In genomic region chr12:12725956-12726542, GRCh38 we compare ENCODE assay signal across 8 cellular contexts. TPM values are rescaled to one million over a fixed set of nuclear protein-coding genes. Genes with fewer than 3 reads are reported as not detected.
DNase-seq lines count a peak whose midpoint lies in the region; ATAC-seq and TF ChIP-seq lines count a peak whose summit lies in the region.

No MANE protein-coding gene starts in this region.

- peak overlapping the region; percentile 97 for H3K4me2 ChIP-seq in mesenchymal stem cell (ENCODE audit: low read length, poor library complexity, severe bottlenecking)

- 1 to 2% methylated on average over 25 to 26 of the region's 26 CpGs for WGBS in body of pancreas, 2 donors
- 2% methylated on average over 15 of the region's 26 CpGs for WGBS in mesenchymal stem cell

- TF ChIP-seq CTCF in 22Rv1 (IDR thresholded peaks at IDR 0.05), result no peak
- no peak for TF ChIP-seq CTCF in HEK293 (tag by site-specific recombination; IDR thresholded peaks at IDR 0.05)
- TF ChIP-seq CTCF in body of pancreas (IDR thresholded peaks at IDR 0.05), result no peak

- peak overlapping the region in 1 of 2 experiments; percentile 78 for H3K18ac ChIP-seq in mesenchymal stem cell (ENCODE audit: low read depth in 1 of 2, low read length in 2 of 2)

- H3K9ac ChIP-seq in mesenchymal stem cell (ENCODE audit: low read length), result peak overlapping the region; percentile 97

- H3K9me3 ChIP-seq in HEK293 (ENCODE audit: control insufficient read depth, insufficient read depth, low read depth, low read length), result no peaks in the 10 kb centered on the region
- H3K9me3 ChIP-seq in body of pancreas, result no peaks in the 10 kb centered on the region
- no peaks in the 10 kb centered on the region for H3K9me3 ChIP-seq in mesenchymal stem cell (ENCODE audit: control insufficient read depth, low read length)

- H3K79me1 ChIP-seq in mesenchymal stem cell (replicated peaks; ENCODE audit: low read length, poor library complexity, severe bottlenecking), result peaks cover 14% of the 10 kb centered on the region

- H4K8ac ChIP-seq in mesenchymal stem cell (ENCODE audit: low read length), result no peak overlapping the region

- H3K27ac ChIP-seq in 22Rv1 (peak overlapping the region; percentile 100), HEK293 (ENCODE audit: extremely low read depth, low read depth, low read length) (peak overlapping the region; percentile 100), body of pancreas (peak overlapping the region; percentile 79 to 100 (median 96)), mesenchymal stem cell (ENCODE audit: low read length, poor library complexity, severe bottlenecking) (peak overlapping the region; percentile 73)

- H2BK5ac ChIP-seq in mesenchymal stem cell (ENCODE audit: low read depth, low read length, poor library complexity, severe bottlenecking), result peak overlapping the region; percentile 15

- intact Hi-C loops in body of pancreas (cut with DNase I), result no loop called here

- peak overlapping the region; percentile 84 for H3K4me3 ChIP-seq in HEK293 (ENCODE audit: low read depth, low read length)
- H3K4me3 ChIP-seq in body of pancreas, result peak overlapping the region in 1 of 2 donors; percentile 73
- H3K4me3 ChIP-seq in mesenchymal stem cell (ENCODE audit: insufficient read depth in 1 of 2, low read depth in 1 of 2, low read length in 2 of 2), result peak overlapping the region; percentile 81 to 85

- H3K4me1 ChIP-seq in HEK293 (ENCODE audit: control insufficient read depth, insufficient read depth, low read length) (peaks cover 17% of the 10 kb centered on the region), body of pancreas (peaks cover 26% of the 10 kb centered on the region), mesenchymal stem cell (ENCODE audit: control insufficient read depth, insufficient read depth, low read depth, low read length) (peaks cover 9% of the 10 kb centered on the region)

- H3K27me3 ChIP-seq in body of pancreas (no peaks in the 10 kb centered on the region), mesenchymal stem cell (ENCODE audit: control insufficient read depth in 1 of 2, insufficient read depth in 1 of 2, low read length in 2 of 2) (no peaks in the 10 kb centered on the region)

- H3K23ac ChIP-seq in mesenchymal stem cell (ENCODE audit: low read length in 2 of 2), result no peak overlapping the region

- POLR2A ChIA-PET in HEK293 (lab: Yijun Ruan, JAX), result interaction anchor here (0.6 to 5.4 kb wide), 18 partner anchors 10 to 459 kb away, joined by 3 to 55 read pairs (median 4); partner anchors contain the start of genes BORCS5, CDKN1B, DUSP16 and GPRC5A

- H2AFZ ChIP-seq in mesenchymal stem cell (ENCODE audit: low read depth, low read length), result peak overlapping the region; percentile 96

- peak overlapping the region in 1 of 2 experiments; percentile 84 for H2BK12ac ChIP-seq in mesenchymal stem cell (ENCODE audit: low read length in 2 of 2)

- H3K4ac ChIP-seq in mesenchymal stem cell (ENCODE audit: low read depth in 1 of 2, low read length in 2 of 2), result peak overlapping the region; percentile 35 to 75

- no peak overlapping the region for H2BK120ac ChIP-seq in mesenchymal stem cell (ENCODE audit: low read depth, low read length)

- H3K14ac ChIP-seq in mesenchymal stem cell (ENCODE audit: low read length in 2 of 2), result peak overlapping the region in 1 of 2 experiments; percentile 71

- H2BK15ac ChIP-seq in mesenchymal stem cell (ENCODE audit: low read depth, poor library complexity, severe bottlenecking), result peak overlapping the region; percentile 95

- no peak for ATAC-seq in body of pancreas
- no peak for ATAC-seq in GM18861 (IDR thresholded peaks at IDR 0.05; ENCODE audit: unreplicated experiment)

- no peak for TF ChIP-seq POLR2A in body of pancreas (IDR thresholded peaks at IDR 0.05)

- peaks cover 7 to 9% of the 10 kb centered on the region in 2 experiments for H3K36me3 ChIP-seq in HEK293 (ENCODE audit: control insufficient read depth in 2 of 2, insufficient read depth in 1 of 2, low read length in 2 of 2)
- H3K36me3 ChIP-seq in body of pancreas (replicated peaks in 1 of 2; ENCODE audit: insufficient read depth in 1 of 2, low read depth in 2 of 2), result peaks cover 0 to 3% of the 10 kb centered on the region in 2 donors
- H3K36me3 ChIP-seq in mesenchymal stem cell (ENCODE audit: control insufficient read depth in 1 of 2, insufficient read depth in 2 of 2, low read depth in 1 of 2, low read length in 2 of 2), result peaks cover 0 to 14% of the 10 kb centered on the region in 2 experiments

- CTCF ChIA-PET in HEK293 (lab: Yijun Ruan, JAX), result interaction anchor here (0.6 to 2.9 kb wide), 9 partner anchors 10 to 431 kb away, joined by 3 to 16 read pairs (median 3); no protein-coding TSS in a partner anchor

- H4K91ac ChIP-seq in mesenchymal stem cell (ENCODE audit: low read length), result peak overlapping the region; percentile 34

- no peak overlapping the region for H2AK5ac ChIP-seq in mesenchymal stem cell (ENCODE audit: low read length, severe bottlenecking)

- no peak for DNase-seq in body of pancreas
- DNase-seq in mesenchymal stem cell, result no peak
- DNase-seq in DMS114 treated with DMSO at 0.1 percent for 48 hours (lab: John Stamatoyannopoulos, UW; ENCODE audit: unreplicated experiment), result no peak
- no peak for DNase-seq in HK-2 (ENCODE audit: unreplicated experiment)
- no peak for DNase-seq in EL

TF ChIP-seq in HEK293, 187 proteins besides CTCF, POLR2A, EP300 and RAD21 (continues in another document):
- no peak for TF ChIP-seq ZNF837 (tag by site-specific recombination; IDR thresholded peaks at IDR 0.05)
- TF ChIP-seq ZIC2 (tag by site-specific recombination; IDR thresholded peaks at IDR 0.05), result no peak
- no peak for TF ChIP-seq RBAK (tag by site-specific recombination; IDR thresholded peaks at IDR 0.05)
- no peak for TF ChIP-seq ZNF645 (tag by site-specific recombination; IDR thresholded peaks at IDR 0.05)
- no peak for TF ChIP-seq PRDM4 (tag by site-specific recombination; IDR thresholded peaks at IDR 0.05)
- TF ChIP-seq ZNF488 (tag by site-specific recombination; IDR thresholded peaks at IDR 0.05), result no peak
- peak; percentile 3; the same call in 1 of the 2 replicates for TF ChIP-seq GLIS1 (tag by site-specific recombination; IDR thresholded peaks at IDR 0.05)
- TF ChIP-seq ZNF560 (tag by site-specific recombination; IDR thresholded peaks at IDR 0.05; ENCODE audit: borderline replicate concordance), result no peak
- TF ChIP-seq ZNF239 (tag by site-specific recombination; IDR thresholded peaks at IDR 0.05), result no peak
- no peak for TF ChIP-seq TCF7L2 (IDR thresholded peaks at IDR 0.05; ENCODE audit: borderline replicate concordance, low read depth, low read length)
- no peak for TF ChIP-seq ZNF311 (tag by site-specific recombination; IDR thresholded peaks at IDR 0.05; ENCODE audit: borderline replicate concordance)
- TF ChIP-seq ZNF521 (tag by site-specific recombination; IDR thresholded peaks at IDR 0.05), result no peak
- TF ChIP-seq ZEB2 (tag by site-specific recombination; IDR thresholded peaks at IDR 0.05), result no peak; the same call in 1 of the 2 replicates
- no peak for TF ChIP-seq PRDM1 (tag by site-specific recombination; IDR thresholded peaks at IDR 0.05)
- no peak for TF ChIP-seq ZNF548 (tag by site-specific recombination; IDR thresholded peaks at IDR 0.05)

RNA-seq across cellular contexts. Expression of gene CDKN1B, which starts 8.9 kb away (rescaled TPM):
- total RNA-seq in body of pancreas, result 10 to 100 TPM; 11.9 to 28.3 TPM
- 19.0 TPM for polyA plus RNA-seq in mesenchymal stem cell (2013, experiment 1 of 2)
- polyA plus RNA-seq in mesenchymal stem cell (2013, experiment 2 of 2), result 19.7 TPM

RNA-seq across cellular contexts. Expression of gene GPR19, which starts 30.1 kb away (rescaled TPM):
- total RNA-seq in body of pancreas, result not detected
- polyA plus RNA-seq in mesenchymal stem cell (2013, experiment 1 of 2), result 0.28 TPM
- polyA plus RNA-seq in mesenchymal stem cell (2013, experiment 2 of 2), result 0.22 TPM

RNA-seq across cellular contexts. Expression of gene APOLD1, which starts 59.4 kb away (rescaled TPM):
- total RNA-seq in body of pancreas, result 10 to 100 TPM; 10.1 to 23.4 TPM
- 0.43 TPM for polyA plus RNA-seq in mesenchymal stem cell (2013, experiment 1 of 2)
- 0.40 TPM for polyA plus RNA-seq in mesenchymal stem cell (2013, experiment 2 of 2)
